In the genomic region with DNA sequence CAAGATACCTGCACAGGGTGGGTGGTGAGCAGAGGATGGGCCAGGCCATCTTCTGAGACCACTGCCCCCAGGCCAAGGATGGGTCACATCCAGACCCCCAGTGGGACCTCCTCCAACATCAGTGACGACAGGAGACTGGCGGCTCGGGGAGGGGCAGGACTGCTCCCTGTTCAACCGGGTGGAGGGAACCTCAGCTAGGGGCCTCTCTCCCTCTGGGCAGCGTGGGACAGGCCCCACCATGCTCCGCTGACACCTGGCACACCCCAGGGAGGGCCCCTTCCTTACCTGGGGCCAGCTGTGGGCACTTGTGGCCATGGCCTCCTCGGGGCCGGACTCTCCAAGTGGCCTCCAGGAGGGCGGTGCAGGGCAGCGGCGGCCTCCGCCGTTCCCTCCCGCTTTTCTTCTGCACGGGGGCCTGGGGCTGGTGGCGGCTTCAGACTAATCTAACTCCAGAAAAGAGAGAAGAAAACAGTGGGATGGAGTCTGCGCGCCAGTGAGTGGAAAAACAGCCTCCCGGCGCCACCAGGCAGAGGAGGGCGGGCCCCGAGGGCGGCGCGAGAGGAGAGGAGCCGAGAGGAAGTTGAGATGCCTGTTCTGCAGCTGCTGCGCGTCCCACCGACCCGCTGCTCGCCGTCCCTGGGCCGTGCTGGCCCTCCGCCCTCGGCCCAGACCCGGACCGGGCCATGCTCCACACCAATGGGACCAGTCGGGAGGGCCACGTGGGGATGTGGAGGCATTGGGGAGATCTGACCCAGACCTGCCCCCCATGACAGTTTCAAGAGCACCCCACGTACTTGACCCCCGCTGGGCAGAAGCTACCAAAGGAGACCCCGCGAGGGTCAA, we compare ENCODE assay signal across 8 cellular contexts. TPM values are rescaled to one million over a fixed set of nuclear protein-coding genes. Genes with fewer than 3 reads are reported as not detected.
DNase-seq lines count a peak whose midpoint lies in the region; ATAC-seq and TF ChIP-seq lines count a peak whose summit lies in the region.

A gene with protein sequence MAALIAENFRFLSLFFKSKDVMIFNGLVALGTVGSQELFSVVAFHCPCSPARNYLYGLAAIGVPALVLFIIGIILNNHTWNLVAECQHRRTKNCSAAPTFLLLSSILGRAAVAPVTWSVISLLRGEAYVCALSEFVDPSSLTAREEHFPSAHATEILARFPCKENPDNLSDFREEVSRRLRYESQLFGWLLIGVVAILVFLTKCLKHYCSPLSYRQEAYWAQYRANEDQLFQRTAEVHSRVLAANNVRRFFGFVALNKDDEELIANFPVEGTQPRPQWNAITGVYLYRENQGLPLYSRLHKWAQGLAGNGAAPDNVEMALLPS (minus strand): TSS at position 500 of the 843 bp plus-strand sequence. CDS start 2,429 bp downstream, outside the sequence.

- ATAC-seq in GM18511 (IDR thresholded peaks at IDR 0.05; ENCODE audit: unreplicated experiment) (peak; percentile 73), HG03095 (IDR thresholded peaks at IDR 0.05; ENCODE audit: unreplicated experiment) (peak; percentile 66), thoracic aorta (ENCODE audit: insufficient number of reproducible peaks, low FRiP score, low read depth) (no peak)

- DNase-seq in A172 (ENCODE audit: low spot score) (peak; percentile 26), RPMI8226 (peak; percentile 67), foreskin melanocyte (peak; percentile 43), osteoblast (ENCODE audit: insufficient read length, low spot score, missing footprints) (peak; percentile 99), thoracic aorta (ENCODE audit: low spot score) (no peak)
- peak; percentile 38 for DNase-seq in activated gamma-delta T cell treated with anti-CD3 and anti-CD28 coated beads, Interleukin-2, amount 50 U/mL, for 16 hours (ENCODE audit: low read depth)

- H3K79me2 ChIP-seq in osteoblast (ENCODE audit: insufficient read depth, low read length) = peaks cover 36% of the 10 kb centered on the region

- peak within 1 kb of the TSS; percentile 82 for H2AFZ ChIP-seq in osteoblast (ENCODE audit: low read length)

- H3K4me2 ChIP-seq in osteoblast (ENCODE audit: insufficient read depth, low read length) = peak within 1 kb of the TSS; percentile 95

- TF ChIP-seq CTCF in osteoblast (IDR thresholded peaks at IDR 0.05; ENCODE audit: extremely low read depth, low read depth, low read length) (no peak), thoracic aorta (IDR thresholded peaks at IDR 0.05) (no peak)

- H3K27ac ChIP-seq in osteoblast (ENCODE audit: low read depth, low read length) (peak within 1 kb of the TSS; percentile 82), thoracic aorta (peak within 1 kb of the TSS; percentile 93 to 96)

- H3K36me3 ChIP-seq in osteoblast (ENCODE audit: insufficient read depth, low read length) (peaks cover 23% of the 10 kb centered on the region), thoracic aorta (peaks cover 25% of the 10 kb centered on the region)

- peaks cover 38% of the 10 kb centered on the region for H3K4me1 ChIP-seq in osteoblast (ENCODE audit: insufficient read depth, low read length)
- H3K4me1 ChIP-seq in thoracic aorta (ENCODE audit: control insufficient read depth in 1 of 2, low read depth in 2 of 2) = peaks cover 40 to 45% of the 10 kb centered on the region in 2 donors

- H4K20me1 ChIP-seq in osteoblast (ENCODE audit: insufficient read depth, low read length) = peaks cover 10% of the 10 kb centered on the region

- no peaks in the 10 kb centered on the region for H3K9me3 ChIP-seq in osteoblast (ENCODE audit: low read depth, low read length)
- H3K9me3 ChIP-seq in thoracic aorta = no peaks in the 10 kb centered on the region

- H3K27me3 ChIP-seq in osteoblast (ENCODE audit: insufficient read depth, low read length) (no peaks in the 10 kb centered on the region), thoracic aorta (replicated peaks; ENCODE audit: insufficient read depth) (no peaks in the 10 kb centered on the region)

- H3K4me3 ChIP-seq in osteoblast (ENCODE audit: insufficient read depth, low read length) (peak within 1 kb of the TSS; percentile 89), thoracic aorta (peak within 1 kb of the TSS; percentile 91)

RNA-seq across cellular contexts. Expression of the gene that starts here (rescaled TPM):
- 24.5 and 26.0 TPM in 2 replicates for total RNA-seq in A172 (2014; rRNA removed; shearing (Covaris generic))
- total RNA-seq in osteoblast (54.6 and 56.3 TPM in 2 replicates), thoracic aorta (100 to 1,000 TPM in 1 of 2 donors, 10 to 100 TPM in 1; 98.4 to 113 TPM)
